22 cellular contexts compared by ENCODE assay signal in the genomic region with DNA sequence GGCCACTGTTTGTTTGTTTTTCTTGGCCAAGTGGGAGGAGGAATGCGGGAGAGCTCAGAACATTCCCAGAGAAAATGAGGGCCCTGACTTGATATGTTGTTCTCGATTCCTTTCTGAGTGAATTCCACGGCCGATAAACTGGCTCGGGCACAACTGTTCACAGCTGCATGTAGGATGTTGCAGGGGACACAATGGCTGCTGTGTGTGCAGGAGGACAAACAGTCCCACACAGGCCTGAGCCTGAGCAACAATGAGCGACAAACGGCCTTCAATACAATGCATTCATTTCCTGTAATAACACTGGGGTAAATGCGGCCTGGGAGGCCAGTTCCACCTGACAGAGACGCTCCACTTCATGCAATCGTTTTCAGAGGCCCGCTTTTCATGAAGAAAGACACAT.
DNase-seq lines count a peak whose midpoint lies in the region; ATAC-seq, FAIRE-seq and TF ChIP-seq lines count a peak whose summit lies in the region.
"Had no signal": no experiment of that assay in that cellular context is flagged by ENCODE, and none has a peak within 500 bp of the region (broad histone marks: within the 10 kb centered on the region; RNA-seq: fewer than 3 reads in every experiment).

No MANE protein-coding gene starts in this region.

- TF ChIP-seq CTCF in cardiac fibroblast (IDR thresholded peaks at IDR 0.05; ENCODE audit: low read depth, low read length) (no peak), right atrium auricular region (IDR thresholded peaks at IDR 0.05) (no peak), spleen (IDR thresholded peaks at IDR 0.05 in 8 of 11, conservative IDR thresholded peaks at IDR 0.05 in 3 of 11) (no peak), PC-9 (conservative IDR thresholded peaks at IDR 0.05) (no peak)

- peak; percentile 79 for FAIRE-seq in HTR-8/SVneo (lab: Jason Lieb, UNC)
- FAIRE-seq: D721Med, GM18507 had no signal

- H3K79me2 ChIP-seq in PC-9 (ENCODE audit: low read depth), result no peaks in the 10 kb centered on the region

- no peak overlapping the region for H3K4me2 ChIP-seq in PC-9

- ATAC-seq in HG02678 (IDR thresholded peaks at IDR 0.05; ENCODE audit: unreplicated experiment), result no peak
- ATAC-seq: activated CD8-positive, alpha-beta memory T cell treated with anti-CD3 and anti-CD28 coated beads, Interleukin-2, amount 10 ng/mL, durations not matched to agents 7 days and 5 days; left lobe of liver had no signal

- 72 to 82% (median 79%) methylated on average over 11 of the region's 11 CpGs for WGBS in spleen, 5 donors

- no peaks in the 10 kb centered on the region for H4K20me1 ChIP-seq in PC-9 (ENCODE audit: insufficient read depth)

- POLR2A ChIA-PET in PC-9 (lab: Charles Lee; ENCODE audit: unreplicated experiment), result no interaction called here

- CTCF ChIA-PET in PC-9 (lab: Charles Lee), result no interaction called here

- peaks cover 15% of the 10 kb centered on the region for H3F3A ChIP-seq in PC-9 (ENCODE audit: insufficient read depth, low read depth)

- DNase-seq in HTR-8/SVneo (ENCODE audit: insufficient read length, low spot score) (no peak), cardiac fibroblast (ENCODE audit: low read depth in 2 of 2) (peak; percentile 17 to 19), right atrium auricular region (ENCODE audit: low spot score) (no peak), pons (ENCODE audit: low spot score) (peak; percentile 99), spleen (no peak), PC-9 (no peak)
- DNase-seq in activated T-cell treated with anti-CD3 and anti-CD28 coated beads, Interleukin-2, amount 50 U/mL, for 1 hour, result no peak
- DNase-seq: activated B cell treated with CpG ODN at 0.5 μM for 24 hours; activated CD8-positive, alpha-beta memory T cell treated with anti-CD3 and anti-CD28 coated beads, Interleukin-2, amount 10 ng/mL, durations not matched to agents 7 days and 5 days; activated naive CD4-positive, alpha-beta T cell; central memory CD4-positive, alpha-beta T cell; glutamatergic neuron; KG1; NCI-H1436; NCI-H510A; nephron progenitor cell; stimulated activated CD4-positive, alpha-beta T cell treated with anti-CD3 and anti-CD28 coated beads, Interleukin-12 subunit alpha, Interleukin-12 subunit beta, amount 100 ng/mL, for 4 hours had no signal

- no peak for TF ChIP-seq POLR2A in spleen (IDR thresholded peaks at IDR 0.05)

- no peak overlapping the region for H2AFZ ChIP-seq in PC-9

- intact Hi-C loops in spleen (cut with DNase I; ENCODE audit: low total_unique reads) (no loop called here), PC-9 (cut with micrococcal nuclease; ENCODE audit: unreplicated experiment) (no loop called here)

- H3K9me3 ChIP-seq in right atrium auricular region (no peaks in the 10 kb centered on the region), spleen (no peaks in the 10 kb centered on the region), PC-9 (ENCODE audit: insufficient read depth, low read depth) (no peaks in the 10 kb centered on the region)
- H3K9me3 ChIP-seq: suprapubic skin had no signal

- BruUV-seq in PC-9 (replicated peaks; lab: Mats Ljungman, UMichigan), result no TSS peak

- peaks cover 0 to 14% of the 10 kb centered on the region in 2 donors for H3K4me1 ChIP-seq in right atrium auricular region
- H3K4me1 ChIP-seq in spleen, result no peaks in the 10 kb centered on the region
- H3K4me1 ChIP-seq in PC-9 (replicated peaks; ENCODE audit: insufficient read depth), result peaks cover 15% of the 10 kb centered on the region
- H3K4me1 ChIP-seq: suprapubic skin had no signal

- no peaks in the 10 kb centered on the region for H3K27me3 ChIP-seq in right atrium auricular region
- H3K27me3 ChIP-seq in spleen (replicated peaks in 1 of 7), result no peaks in the 10 kb centered on the region
- no peaks in the 10 kb centered on the region for H3K27me3 ChIP-seq in PC-9 (ENCODE audit: insufficient read depth, low read depth)
- H3K27me3 ChIP-seq: suprapubic skin had no signal

- H3K36me3 ChIP-seq in right atrium auricular region (no peaks in the 10 kb centered on the region), spleen (no peaks in the 10 kb centered on the region), PC-9 (ENCODE audit: low read depth) (no peaks in the 10 kb centered on the region)
- H3K36me3 ChIP-seq: suprapubic skin had no signal

- H3K4me3 ChIP-seq in cardiac fibroblast (replicated peaks in 1 of 2; ENCODE audit: low read depth in 2 of 2, low read length in 2 of 2) (no peak overlapping the region), right atrium auricular region (no peak overlapping the region), spleen (no peak overlapping the region), PC-9 (no peak overlapping the region)
- H3K4me3 ChIP-seq: suprapubic skin had no signal

- no peaks in the 10 kb centered on the region for H3K9me2 ChIP-seq in PC-9 (ENCODE audit: insufficient read depth)

- peak overlapping the region; percentile 17 to 46 for H3K27ac ChIP-seq in right atrium auricular region
- no peak overlapping the region for H3K27ac ChIP-seq in spleen
- no peak overlapping the region for H3K27ac ChIP-seq in PC-9
- H3K27ac ChIP-seq: suprapubic skin had no signal

Comparison
In these comparisons a context has a peak if more than half of its experiments do, and no peak if none do; other contexts are left out.
1. DNase-seq: peak in cardiac fibroblast (2 of 2) and pons (single experiment); none in HTR-8/SVneo (single experiment), right atrium auricular region (single experiment), spleen (single experiment), activated T-cell treated with anti-CD3 and anti-CD28 coated beads, Interleukin-2, amount 50 U/mL, for 1 hour (single experiment) and PC-9 (0 of 2).
2. H3K27ac ChIP-seq: peak in right atrium auricular region (2 of 2); none in spleen (0 of 8) and PC-9 (single experiment).